ENCODE assay signal across 18 cellular contexts in the genomic region with DNA sequence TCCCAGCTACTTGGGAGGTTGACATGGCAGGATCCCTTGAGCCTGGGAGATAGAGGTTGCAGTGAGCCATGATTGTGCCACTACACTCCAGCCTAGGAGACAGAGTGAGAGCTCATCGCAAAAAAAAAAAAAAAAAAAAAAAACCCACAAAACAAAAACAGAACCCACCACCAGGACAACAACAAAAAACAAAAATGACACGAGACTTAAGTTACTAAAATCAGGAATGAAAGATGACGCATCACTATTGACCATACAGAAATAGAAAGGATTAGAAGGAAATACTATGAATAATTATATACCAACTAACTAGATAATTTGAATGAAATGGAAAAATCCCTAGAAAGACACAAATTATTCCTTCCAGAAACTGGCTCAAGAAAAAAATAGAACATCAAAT.
"Had no signal": no experiment of that assay in that cellular context is flagged by ENCODE, and none has a peak within 500 bp of the region (broad histone marks: within the 10 kb centered on the region; RNA-seq: fewer than 3 reads in every experiment).

No MANE protein-coding gene starts in this region.

- H3K4me3 Mint-ChIP-seq: activated CD4-positive, alpha-beta T cell treated with anti-CD3 and anti-CD28 coated beads for 36 hours; activated CD8-positive, alpha-beta T cell treated with anti-CD3 and anti-CD28 coated beads for 36 hours; activated naive CD8-positive, alpha-beta T cell treated with anti-CD3 and anti-CD28 coated beads, Interleukin-2, amount 50 U/mL, for 24 hours; natural killer cell treated with Interleukin-12 subunit alpha and Interleukin-12 subunit beta and Interleukin-15 and Interleukin-18, amount 100 ng/mL, for 72 hours; stimulated activated naive B cell treated with anti-CD40 and anti-IgM and Interleukin-4, amounts not matched to agents 10 μg/mL and 1 μg/mL and 100 μg/mL, for 72 hours had no signal

- H3K4me1 ChIP-seq: esophagus squamous epithelium, foreskin keratinocyte, heart left ventricle, left lung, psoas muscle, right lobe of liver, transverse colon had no signal

- H3K4me3 ChIP-seq: esophagus squamous epithelium, heart left ventricle, left lung, psoas muscle, right lobe of liver, transverse colon had no signal

- ATAC-seq: activated CD4-positive, alpha-beta T cell treated with anti-CD3 and anti-CD28 coated beads for 36 hours; activated CD8-positive, alpha-beta T cell treated with anti-CD3 and anti-CD28 coated beads for 36 hours; activated naive CD8-positive, alpha-beta T cell treated with anti-CD3 and anti-CD28 coated beads, Interleukin-2, amount 50 U/mL, for 24 hours; foreskin keratinocyte; heart left ventricle; left lung; natural killer cell treated with Interleukin-12 subunit alpha and Interleukin-12 subunit beta and Interleukin-15 and Interleukin-18, amount 100 ng/mL, for 72 hours; psoas muscle; right lobe of liver; stimulated activated naive B cell treated with anti-CD40 and anti-IgM and Interleukin-4, amounts not matched to agents 10 μg/mL and 1 μg/mL and 100 μg/mL, for 72 hours had no signal

- H3K27ac Mint-ChIP-seq: activated CD4-positive, alpha-beta T cell treated with anti-CD3 and anti-CD28 coated beads for 36 hours; activated CD8-positive, alpha-beta T cell treated with anti-CD3 and anti-CD28 coated beads for 36 hours; activated naive CD8-positive, alpha-beta T cell treated with anti-CD3 and anti-CD28 coated beads, Interleukin-2, amount 50 U/mL, for 24 hours; natural killer cell treated with Interleukin-12 subunit alpha and Interleukin-12 subunit beta and Interleukin-15 and Interleukin-18, amount 100 ng/mL, for 72 hours; stimulated activated naive B cell treated with anti-CD40 and anti-IgM and Interleukin-4, amounts not matched to agents 10 μg/mL and 1 μg/mL and 100 μg/mL, for 72 hours had no signal

- DNase-seq: activated CD4-positive, alpha-beta T cell treated with anti-CD3 and anti-CD28 coated beads for 36 hours; activated CD8-positive, alpha-beta memory T cell treated with anti-CD3 and anti-CD28 coated beads, Interleukin-2, amount 50 U/mL, for 4 hours; activated CD8-positive, alpha-beta T cell treated with anti-CD3 and anti-CD28 coated beads for 36 hours; activated naive CD4-positive, alpha-beta T cell; activated naive CD8-positive, alpha-beta T cell treated with anti-CD3 and anti-CD28 coated beads, Interleukin-2, amount 50 U/mL, for 24 hours; esophagus squamous epithelium; foreskin keratinocyte; heart left ventricle; left lung; nucleus accumbens; psoas muscle; right lobe of liver; stimulated activated CD4-positive, alpha-beta T cell treated with anti-CD3 and anti-CD28 coated beads, Interleukin-1b, Interleukin-23, amount 100 ng/mL, for 48 hours; stimulated activated naive B cell treated with anti-CD40 and anti-IgM and Interleukin-4, amounts not matched to agents 10 μg/mL and 1 μg/mL and 100 μg/mL, for 72 hours; transverse colon had no signal

- H3K27me3 ChIP-seq: esophagus squamous epithelium, foreskin keratinocyte, heart left ventricle, left lung, right lobe of liver, transverse colon had no signal

- H3K27me3 Mint-ChIP-seq: activated CD4-positive, alpha-beta T cell treated with anti-CD3 and anti-CD28 coated beads for 36 hours; activated CD8-positive, alpha-beta T cell treated with anti-CD3 and anti-CD28 coated beads for 36 hours; activated naive CD8-positive, alpha-beta T cell treated with anti-CD3 and anti-CD28 coated beads, Interleukin-2, amount 50 U/mL, for 24 hours; natural killer cell treated with Interleukin-12 subunit alpha and Interleukin-12 subunit beta and Interleukin-15 and Interleukin-18, amount 100 ng/mL, for 72 hours; stimulated activated naive B cell treated with anti-CD40 and anti-IgM and Interleukin-4, amounts not matched to agents 10 μg/mL and 1 μg/mL and 100 μg/mL, for 72 hours had no signal

- H3K27ac ChIP-seq: esophagus squamous epithelium, foreskin keratinocyte, heart left ventricle, left lung, psoas muscle, right lobe of liver, transverse colon had no signal

- H3K36me3 ChIP-seq: esophagus squamous epithelium, heart left ventricle, left lung, right lobe of liver, transverse colon had no signal

- FAIRE-seq: astrocyte, colon had no signal

- H3K4me1 Mint-ChIP-seq: activated CD4-positive, alpha-beta T cell treated with anti-CD3 and anti-CD28 coated beads for 36 hours; activated naive CD8-positive, alpha-beta T cell treated with anti-CD3 and anti-CD28 coated beads, Interleukin-2, amount 50 U/mL, for 24 hours had no signal

- H3K9me3 ChIP-seq: esophagus squamous epithelium, left lung, right lobe of liver, transverse colon had no signal
